ENCODE assay signal across 8 cellular contexts in the genomic region with DNA sequence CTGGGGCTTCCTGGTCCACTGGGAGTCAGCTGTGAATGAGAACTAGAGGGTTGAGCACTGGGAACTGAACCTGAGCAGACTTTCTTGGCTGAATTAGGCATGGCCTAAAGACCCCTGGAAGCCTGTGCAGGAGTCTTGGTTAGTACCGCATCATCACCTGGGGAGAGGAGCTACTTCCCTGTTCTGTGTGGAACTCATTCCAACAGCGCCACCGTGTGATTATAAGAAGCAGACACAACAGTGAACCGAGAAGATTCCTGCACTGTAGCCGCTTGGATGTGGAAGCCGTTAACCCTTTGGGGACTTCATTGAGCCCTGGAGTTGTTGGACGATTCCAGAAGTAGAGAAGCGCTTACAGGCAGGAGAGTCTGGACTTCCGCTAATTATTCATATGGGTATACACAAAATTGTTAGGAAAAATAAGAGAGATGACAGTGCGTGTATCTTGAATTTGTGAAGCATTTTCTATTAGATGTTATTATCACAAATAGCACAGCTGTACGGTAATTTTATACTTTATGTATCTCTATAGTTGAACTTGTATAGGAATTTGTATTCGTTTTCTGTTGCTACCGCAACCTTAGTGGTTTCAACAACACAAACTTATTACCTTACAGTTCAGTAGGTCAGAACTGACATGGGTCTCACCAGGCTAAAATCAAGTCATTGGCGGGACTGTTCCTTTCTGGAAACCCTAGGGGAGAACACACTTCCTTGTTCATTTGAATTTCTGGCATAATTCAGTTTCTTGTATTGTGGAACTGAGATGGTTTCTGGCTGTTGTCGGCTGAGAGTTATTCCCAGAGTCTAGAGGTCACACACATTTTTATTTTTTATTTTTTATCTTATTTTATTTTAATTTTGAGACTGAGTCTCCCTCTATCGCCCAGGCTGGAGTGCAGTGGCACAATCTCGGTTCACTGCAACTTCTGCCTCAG.
DNase-seq lines count a peak whose midpoint lies in the region; ATAC-seq and TF ChIP-seq lines count a peak whose summit lies in the region.

No MANE protein-coding gene starts in this region.

- DNase-seq in MV-4-11 (lab: John Stamatoyannopoulos, UW) (peak; percentile 74), cardiac septum (ENCODE audit: low spot score) (peak; percentile 76), pulmonary artery endothelial cell (ENCODE audit: low read depth, low spot score) (peak; percentile 37), NK-92 (lab: John Stamatoyannopoulos, UW; ENCODE audit: unreplicated experiment) (no peak)
- no peak for DNase-seq in activated naive CD8-positive, alpha-beta T cell treated with anti-CD3 and anti-CD28 coated beads, Interleukin-2, amount 10 ng/mL, durations not matched to agents 7 days and 5 days

- peak; percentile 100 for ATAC-seq in HG02588 (IDR thresholded peaks at IDR 0.05; ENCODE audit: unreplicated experiment)
- peak; percentile 100 for ATAC-seq in SK-N-SH treated with all-trans-retinoic acid at 6 μM for 48 hours
- ATAC-seq in activated naive CD8-positive, alpha-beta T cell treated with anti-CD3 and anti-CD28 coated beads, Interleukin-2, amount 10 ng/mL, durations not matched to agents 7 days and 5 days (ENCODE audit: low read depth), result peak; percentile 96

- peaks cover 4% of the 10 kb centered on the region for H3K4me1 Mint-ChIP-seq in activated naive CD8-positive, alpha-beta T cell treated with anti-CD3 and anti-CD28 coated beads, Interleukin-2, amount 10 ng/mL, durations not matched to agents 7 days and 5 days

- peaks cover 2% of the 10 kb centered on the region for H3K36me3 Mint-ChIP-seq in activated naive CD8-positive, alpha-beta T cell treated with anti-CD3 and anti-CD28 coated beads, Interleukin-2, amount 10 ng/mL, durations not matched to agents 7 days and 5 days

- no peaks in the 10 kb centered on the region for H3K27me3 Mint-ChIP-seq in activated naive CD8-positive, alpha-beta T cell treated with anti-CD3 and anti-CD28 coated beads, Interleukin-2, amount 10 ng/mL, durations not matched to agents 7 days and 5 days

- H3K27ac Mint-ChIP-seq in activated naive CD8-positive, alpha-beta T cell treated with anti-CD3 and anti-CD28 coated beads, Interleukin-2, amount 10 ng/mL, durations not matched to agents 7 days and 5 days, result no peak overlapping the region

- POLR2A ChIA-PET in activated naive CD8-positive, alpha-beta T cell treated with anti-CD3 and anti-CD28 coated beads, Interleukin-2, amount 10 ng/mL, durations not matched to agents 7 days and 5 days (lab: Charles Lee), result no interaction called here

- intact Hi-C loops in cardiac septum (cut with DNase I), result loop anchor here (5.0 kb wide), 3 partner anchors 106 to 361 kb away; no protein-coding TSS in a partner anchor

- no peaks in the 10 kb centered on the region for H3K9me3 Mint-ChIP-seq in activated naive CD8-positive, alpha-beta T cell treated with anti-CD3 and anti-CD28 coated beads, Interleukin-2, amount 10 ng/mL, durations not matched to agents 7 days and 5 days

- H3K4me3 Mint-ChIP-seq in activated naive CD8-positive, alpha-beta T cell treated with anti-CD3 and anti-CD28 coated beads, Interleukin-2, amount 10 ng/mL, durations not matched to agents 7 days and 5 days, result no peak overlapping the region

- H3K4me3 ChIP-seq in GM12875 (ENCODE audit: low read depth, low read length), result no peak overlapping the region

- peak; percentile 69 for TF ChIP-seq CTCF in GM12875 (IDR thresholded peaks at IDR 0.05; ENCODE audit: borderline replicate concordance, insufficient read depth, low read depth, low read length)

TF ChIP-seq in SK-N-SH treated with all-trans-retinoic acid at 6 μM for 48 hours, 23 proteins besides CTCF, POLR2A, EP300 and RAD21:
- TF ChIP-seq OSR1 (CRISPR knock-in tag; IDR thresholded peaks at IDR 0.05) (no peak), ARNTL (CRISPR knock-in tag; IDR thresholded peaks at IDR 0.05; ENCODE audit: borderline replicate concordance, low read depth) (no peak), ZFP30 (CRISPR knock-in tag; IDR thresholded peaks at IDR 0.05) (no peak), ESRRG (CRISPR knock-in tag; IDR thresholded peaks at IDR 0.05) (no peak), ZNF8 (CRISPR knock-in tag; IDR thresholded peaks at IDR 0.05) (no peak), PPARA (CRISPR knock-in tag; IDR thresholded peaks at IDR 0.05; ENCODE audit: borderline replicate concordance) (no peak), SNAI2 (CRISPR knock-in tag; IDR thresholded peaks at IDR 0.05) (no peak), TCF4 (CRISPR knock-in tag; IDR thresholded peaks at IDR 0.05; ENCODE audit: borderline replicate concordance) (no peak), ISL1 (CRISPR knock-in tag; IDR thresholded peaks at IDR 0.05) (no peak), ZNF565 (CRISPR knock-in tag; conservative IDR thresholded peaks at IDR 0.05; ENCODE audit: low read depth) (no peak), POU6F1 (CRISPR knock-in tag; IDR thresholded peaks at IDR 0.05; ENCODE audit: borderline replicate concordance, low read depth) (no peak), CSRNP3 (CRISPR knock-in tag; IDR thresholded peaks at IDR 0.05) (no peak), ZNF70 (CRISPR knock-in tag; IDR thresholded peaks at IDR 0.05) (no peak), CSDC2 (CRISPR knock-in tag; IDR thresholded peaks at IDR 0.05) (no peak), GLIS3 (CRISPR knock-in tag; IDR thresholded peaks at IDR 0.05) (no peak)

Comparison
In these comparisons a context has a peak if more than half of its experiments do, and no peak if none do; other contexts are left out.
1. DNase-seq: peak in MV-4-11 (single experiment), cardiac septum (single experiment) and pulmonary artery endothelial cell (single experiment); none in activated naive CD8-positive, alpha-beta T cell treated with anti-CD3 and anti-CD28 coated beads, Interleukin-2, amount 10 ng/mL, durations not matched to agents 7 days and 5 days (single experiment) and NK-92 (single experiment).
2. Peak in every context shown above with its lines, with median percentiles within 50 percentile points of each other: ATAC-seq.